12 cellular contexts compared by ENCODE assay signal in the genomic region with DNA sequence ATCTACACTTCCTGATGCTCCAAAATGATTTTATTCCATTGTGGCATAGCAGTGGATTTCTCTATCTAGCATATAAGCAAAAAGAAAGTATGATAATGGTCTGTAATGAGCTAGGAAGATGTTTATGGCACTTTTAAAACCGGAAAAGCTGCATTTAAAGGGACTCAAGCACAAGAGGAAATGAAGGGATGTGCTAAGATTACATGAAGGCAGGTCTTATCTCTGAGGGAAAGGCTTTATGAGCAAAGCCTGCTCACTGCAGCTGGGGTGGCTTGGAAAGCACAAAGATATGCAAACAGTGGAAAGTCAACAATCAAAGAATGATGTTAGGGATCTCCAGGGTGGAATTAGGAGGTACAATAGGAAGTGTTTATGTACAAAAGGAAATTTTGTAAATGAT.
A peak's percentile ranks its signal among the peaks of the same experiment; 100 is the strongest.
DNase-seq lines count a peak whose midpoint lies in the region; ATAC-seq and TF ChIP-seq lines count a peak whose summit lies in the region.
"Had no signal": no experiment of that assay in that cellular context is flagged by ENCODE, and none has a peak within 500 bp of the region (broad histone marks: within the 10 kb centered on the region; RNA-seq: fewer than 3 reads in every experiment).

No MANE protein-coding gene starts in this region.

- peak overlapping the region; percentile 55 for H3K4me2 ChIP-seq in PC-3 (ENCODE audit: low read length)
- no peak overlapping the region for H3K4me2 ChIP-seq in Karpas-422 (ENCODE audit: low read depth, low read length, poor library complexity, severe bottlenecking)

- H3K79me2 ChIP-seq in PC-3 (ENCODE audit: low read length) (no peaks in the 10 kb centered on the region), Karpas-422 (ENCODE audit: low read length) (no peaks in the 10 kb centered on the region)

- no peak overlapping the region; the same call in 1 of the 2 replicates for H3K9ac ChIP-seq in PC-3 (ENCODE audit: low read length)
- no peak overlapping the region for H3K9ac ChIP-seq in Karpas-422 (ENCODE audit: low read length)

- POLR2A ChIA-PET in PC-3 (lab: Charles Lee; ENCODE audit: unreplicated experiment), result no interaction called here

- H3K27ac ChIP-seq in cardiac muscle cell (no peak overlapping the region), right cardiac atrium (ENCODE audit: low read length) (no peak overlapping the region), PC-3 (ENCODE audit: low read length) (peak overlapping the region; percentile 64), Karpas-422 (ENCODE audit: low read length) (no peak overlapping the region)
- H3K27ac ChIP-seq: upper lobe of left lung had no signal

- intact Hi-C loops in right cardiac atrium (cut with DNase I), result no loop called here
- intact Hi-C loops in PC-3 (cut with micrococcal nuclease), result loop anchor here (5.0 kb wide), 1 partner anchor 33 kb away; no protein-coding TSS in a partner anchor
- intact Hi-C loops in posterior vena cava (cut with DNase I), result no loop called here

- WGBS in right cardiac atrium, result 22% methylated on average over 1 of the region's 1 CpG

- H4K20me1 ChIP-seq in PC-3 (ENCODE audit: low read length), result no peaks in the 10 kb centered on the region
- H4K20me1 ChIP-seq in Karpas-422 (ENCODE audit: insufficient read depth, low read depth, low read length), result no peaks in the 10 kb centered on the region

- H3K4me3 ChIP-seq in cardiac muscle cell (no peak overlapping the region), right cardiac atrium (ENCODE audit: low read length) (no peak overlapping the region), PC-3 (ENCODE audit: low read length) (no peak overlapping the region), fibroblast of the aortic adventitia (ENCODE audit: low read depth, low read length) (no peak overlapping the region), Karpas-422 (ENCODE audit: low read length) (no peak overlapping the region)
- H3K4me3 ChIP-seq: upper lobe of left lung had no signal

- H3K9me3 ChIP-seq in cardiac muscle cell (ENCODE audit: low read depth) (no peaks in the 10 kb centered on the region), right cardiac atrium (ENCODE audit: control insufficient read depth, low read length) (no peaks in the 10 kb centered on the region), PC-3 (ENCODE audit: low read length) (no peaks in the 10 kb centered on the region), Karpas-422 (ENCODE audit: low read length) (no peaks in the 10 kb centered on the region)
- H3K9me3 ChIP-seq: upper lobe of left lung had no signal

- BruUV-seq in PC-3 (replicated peaks; lab: Mats Ljungman, UMichigan), result no TSS peak

- TF ChIP-seq CTCF in cardiac muscle cell (IDR thresholded peaks at IDR 0.05; ENCODE audit: low read depth, low read length) (no peak), PC-3 (conservative IDR thresholded peaks at IDR 0.05; ENCODE audit: low read depth, low read length) (no peak), fibroblast of the aortic adventitia (IDR thresholded peaks at IDR 0.05; ENCODE audit: insufficient read depth, low read length) (no peak)

- H3K9me2 ChIP-seq in PC-3 (replicated peaks; ENCODE audit: low read length) (no peaks in the 10 kb centered on the region), Karpas-422 (replicated peaks; ENCODE audit: insufficient read depth, low read length) (no peaks in the 10 kb centered on the region)

- peak; percentile 5 to 65 for DNase-seq in cardiac muscle cell (ENCODE audit: low read depth in 1 of 2, low spot score in 1 of 2)
- no peak for DNase-seq in right cardiac atrium
- DNase-seq in PC-3, result peak; percentile 56
- peak; percentile 59 for DNase-seq in fibroblast of the aortic adventitia (ENCODE audit: low read depth)
- no peak for DNase-seq in posterior vena cava (ENCODE audit: low spot score)
- no peak for DNase-seq in Karpas-422
- no peak for DNase-seq in foreskin melanocyte
- DNase-seq: activated CD4-positive, alpha-beta T cell treated with anti-CD3 and anti-CD28 coated beads for 48 hours; naive thymus-derived CD8-positive, alpha-beta T cell; NCI-H82; upper lobe of left lung had no signal

- H3K4me1 ChIP-seq in cardiac muscle cell (ENCODE audit: low read depth), result no peaks in the 10 kb centered on the region
- H3K4me1 ChIP-seq in right cardiac atrium (ENCODE audit: control insufficient read depth, insufficient read depth, low read length), result no peaks in the 10 kb centered on the region
- peaks cover 18% of the 10 kb centered on the region for H3K4me1 ChIP-seq in PC-3 (ENCODE audit: insufficient read depth, low read length)
- no peaks in the 10 kb centered on the region for H3K4me1 ChIP-seq in Karpas-422 (ENCODE audit: low read length)

- H3K36me3 ChIP-seq in cardiac muscle cell (no peaks in the 10 kb centered on the region), PC-3 (ENCODE audit: low read depth, low read length) (no peaks in the 10 kb centered on the region), Karpas-422 (ENCODE audit: insufficient read depth, low read length) (no peaks in the 10 kb centered on the region)
- H3K36me3 ChIP-seq: upper lobe of left lung had no signal

- H3K27me3 ChIP-seq in cardiac muscle cell (no peaks in the 10 kb centered on the region), right cardiac atrium (ENCODE audit: control insufficient read depth, insufficient read depth) (no peaks in the 10 kb centered on the region), PC-3 (ENCODE audit: low read length) (no peaks in the 10 kb centered on the region), Karpas-422 (ENCODE audit: low read length) (no peaks in the 10 kb centered on the region)
- H3K27me3 ChIP-seq: upper lobe of left lung had no signal

- H2AFZ ChIP-seq in PC-3 (ENCODE audit: low read length) (no peak overlapping the region; the same call in 1 of the 2 replicates), Karpas-422 (ENCODE audit: low read length) (no peak overlapping the region)

- ATAC-seq in right cardiac atrium (no peak), PC-3 (peak; percentile 90), GM18858 (IDR thresholded peaks at IDR 0.05; ENCODE audit: unreplicated experiment) (no peak)
- ATAC-seq: naive thymus-derived CD8-positive, alpha-beta T cell had no signal

- H3F3A ChIP-seq in PC-3 (ENCODE audit: low read length, unreplicated experiment), result no peaks in the 10 kb centered on the region

- CTCF ChIA-PET in PC-3 (lab: Charles Lee), result no interaction called here

Comparison
In these comparisons a context has a peak if more than half of its experiments do, and no peak if none do; other contexts are left out.
1. DNase-seq: peak in cardiac muscle cell (2 of 2), PC-3 (single experiment) and fibroblast of the aortic adventitia (single experiment); none in right cardiac atrium (0 of 3), posterior vena cava (single experiment), Karpas-422 (single experiment) and foreskin melanocyte (single experiment).